In the genomic region with DNA sequence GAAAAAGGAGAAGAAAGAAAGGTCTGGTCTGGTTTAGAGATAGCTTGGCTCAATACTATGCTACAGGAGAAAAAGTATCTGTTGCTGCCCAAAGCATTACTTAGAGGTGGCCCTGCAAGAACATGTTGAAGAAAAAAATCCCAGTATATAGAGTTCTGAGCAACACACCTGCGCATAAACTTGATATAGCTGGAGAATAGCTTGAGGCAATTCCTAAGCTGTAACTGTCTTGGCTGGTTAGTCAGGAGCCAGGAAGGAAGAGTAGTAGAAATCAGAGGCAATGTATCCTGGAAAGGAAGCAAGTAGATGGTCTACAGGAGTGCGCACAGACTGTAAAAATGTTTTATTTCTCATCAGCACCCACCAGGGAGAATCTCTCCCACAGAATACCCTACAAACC, we compare ENCODE assay signal across 7 cellular contexts.
"Had no signal": no experiment of that assay in that cellular context is flagged by ENCODE, and none has a peak within 500 bp of the region (broad histone marks: within the 10 kb centered on the region; RNA-seq: fewer than 3 reads in every experiment).

No MANE protein-coding gene starts in this region.

- FAIRE-seq: HepG2, HTR-8/SVneo, K562 had no signal

- H3K27ac ChIP-seq: HL-60 had no signal

- ATAC-seq: HepG2, K562 had no signal

- H3K4me3 ChIP-seq: K562 had no signal

- DNase-seq: IMR-90, KBM-7, KG1 had no signal
